In the genomic region with DNA sequence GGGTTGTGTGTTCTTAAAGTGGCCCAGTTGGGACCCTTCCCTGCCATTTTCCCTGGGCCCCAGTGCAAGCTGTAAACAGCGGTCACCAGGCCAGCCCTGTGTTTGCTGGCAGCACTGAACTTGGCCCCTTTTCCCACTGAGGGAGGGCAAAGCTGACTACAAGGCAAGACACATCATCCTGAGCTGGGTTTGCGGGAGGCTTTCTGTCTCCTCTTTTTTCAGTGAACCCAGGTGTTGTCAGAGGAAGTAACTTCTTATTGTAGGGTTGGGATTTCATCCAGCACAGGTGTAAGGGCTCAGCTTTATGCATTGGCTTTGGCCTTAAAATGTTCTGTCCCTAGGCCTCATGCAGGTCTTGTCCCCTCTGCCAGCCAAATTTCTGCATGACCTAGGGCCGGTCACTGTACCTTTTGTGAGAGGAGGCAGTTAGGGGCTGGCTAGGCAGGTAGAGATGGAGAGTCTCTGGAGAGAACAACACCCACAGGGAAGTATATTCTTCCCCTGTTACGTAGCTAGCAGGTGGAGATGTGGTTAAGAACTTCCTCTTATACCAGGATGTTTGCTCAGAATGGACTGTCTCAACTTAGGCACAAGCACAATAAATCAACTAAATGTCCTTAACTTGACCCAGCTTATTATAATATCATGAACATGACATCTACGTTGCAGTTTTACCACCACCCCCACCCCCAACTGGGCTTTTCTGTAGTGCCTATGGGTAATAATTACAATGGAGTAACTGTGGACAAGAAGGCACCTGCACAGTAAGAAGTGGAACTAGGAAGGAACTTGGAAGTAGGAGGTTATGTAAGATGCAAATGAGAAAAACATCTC, we compare ENCODE assay signal across 1 cellular context.
TF ChIP-seq lines count a peak whose summit lies in the region.

No MANE protein-coding gene starts in this region.

TF ChIP-seq in GM12878, 131 proteins besides CTCF, POLR2A, EP300 and RAD21 (continued from another document):
- TF ChIP-seq ZBTB11 (CRISPR knock-in tag; IDR thresholded peaks at IDR 0.05) (no peak), SUZ12 (IDR thresholded peaks at IDR 0.05; ENCODE audit: unreplicated experiment) (no peak), CREM (IDR thresholded peaks at IDR 0.05; ENCODE audit: low read depth) (peak; percentile 94), SREBF2 (IDR thresholded peaks at IDR 0.05; ENCODE audit: low read length) (no peak), PAX8 (IDR thresholded peaks at IDR 0.05) (no peak), NR2C1 (IDR thresholded peaks at IDR 0.05) (no peak; the same call in 1 of the 2 replicates), ZNF274 (IDR thresholded peaks at IDR 0.05; ENCODE audit: insufficient read depth, insufficient read length) (no peak), ZBTB33 (IDR thresholded peaks at IDR 0.05) (no peak), NR2F1 (conservative IDR thresholded peaks at IDR 0.05) (no peak; the same call in 1 of the 2 replicates), CHD1 (IDR thresholded peaks at IDR 0.05; ENCODE audit: low read depth, low read length) (no peak), BCL3 (IDR thresholded peaks at IDR 0.05; ENCODE audit: borderline replicate concordance, insufficient read depth, low read depth, low read length, poor library complexity, severe bottlenecking) (no peak), ZSCAN29 (IDR thresholded peaks at IDR 0.05) (no peak), GATAD2B (conservative IDR thresholded peaks at IDR 0.05; ENCODE audit: low read depth) (no peak; the same call in 1 of the 2 replicates)
- TF ChIP-seq, protein P1, sequence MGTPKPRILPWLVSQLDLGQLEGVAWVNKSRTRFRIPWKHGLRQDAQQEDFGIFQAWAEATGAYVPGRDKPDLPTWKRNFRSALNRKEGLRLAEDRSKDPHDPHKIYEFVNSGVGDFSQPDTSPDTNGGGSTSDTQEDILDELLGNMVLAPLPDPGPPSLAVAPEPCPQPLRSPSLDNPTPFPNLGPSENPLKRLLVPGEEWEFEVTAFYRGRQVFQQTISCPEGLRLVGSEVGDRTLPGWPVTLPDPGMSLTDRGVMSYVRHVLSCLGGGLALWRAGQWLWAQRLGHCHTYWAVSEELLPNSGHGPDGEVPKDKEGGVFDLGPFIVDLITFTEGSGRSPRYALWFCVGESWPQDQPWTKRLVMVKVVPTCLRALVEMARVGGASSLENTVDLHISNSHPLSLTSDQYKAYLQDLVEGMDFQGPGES (IDR thresholded peaks at IDR 0.05) = no peak
